Comparison of ENCODE assay signal across 22 cellular contexts in the genomic region with DNA sequence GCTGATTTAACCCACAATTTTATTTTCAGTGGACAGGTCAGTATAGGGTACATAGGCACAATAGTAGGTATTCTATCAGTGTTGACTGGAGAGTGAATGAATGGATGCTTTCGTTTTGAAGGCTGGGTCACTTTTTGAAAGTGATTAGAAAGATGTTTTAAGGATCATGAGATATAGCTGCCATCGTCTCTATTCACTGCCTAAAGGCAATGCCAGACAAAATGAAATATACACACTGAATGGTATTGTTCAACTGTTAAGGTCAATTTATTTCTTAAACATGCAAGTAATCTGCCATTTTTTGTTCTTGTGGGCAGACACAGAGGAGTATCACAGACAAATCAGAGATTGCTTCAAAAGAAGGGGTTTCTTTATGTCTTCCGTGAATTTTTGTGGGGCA.
"Had no signal": no experiment of that assay in that cellular context is flagged by ENCODE, and none has a peak within 500 bp of the region (broad histone marks: within the 10 kb centered on the region; RNA-seq: fewer than 3 reads in every experiment).

No MANE protein-coding gene starts in this region.

- H3K36me3 ChIP-seq: colonic mucosa, esophagus muscularis mucosa, esophagus squamous epithelium, gastrocnemius medialis, gastroesophageal sphincter, heart left ventricle, heart right ventricle had no signal

- H3K27me3 ChIP-seq: colonic mucosa, dorsolateral prefrontal cortex, esophagus muscularis mucosa, esophagus squamous epithelium, foreskin keratinocyte, gastrocnemius medialis, gastroesophageal sphincter, heart left ventricle, heart right ventricle had no signal

- H3K9me3 ChIP-seq: colonic mucosa, esophagus muscularis mucosa, esophagus squamous epithelium, gastrocnemius medialis, gastroesophageal sphincter, heart left ventricle, heart right ventricle had no signal

- H3K4me1 ChIP-seq: colonic mucosa, esophagus muscularis mucosa, esophagus squamous epithelium, foreskin keratinocyte, gastrocnemius medialis, gastroesophageal sphincter, heart left ventricle, heart right ventricle had no signal

- DNase-seq: colonic mucosa; cortex of kidney; dermis blood vessel endothelial cell; dorsolateral prefrontal cortex; effector CD4-positive, alpha-beta T cell; effector CD8-positive, alpha-beta T cell; effector memory CD4-positive, alpha-beta T cell; effector memory CD8-positive, alpha-beta T cell; endodermal cell; erythroblast; esophagus squamous epithelium; foreskin fibroblast; foreskin keratinocyte; gastrocnemius medialis; glutamatergic neuron; head of caudate nucleus; heart left ventricle; heart right ventricle had no signal

- H3K27ac ChIP-seq: colonic mucosa, coronary artery, dorsolateral prefrontal cortex, epithelial cell of prostate, esophagus muscularis mucosa, esophagus squamous epithelium, foreskin keratinocyte, gastrocnemius medialis, gastroesophageal sphincter, heart left ventricle, heart right ventricle had no signal

- H3K4me3 ChIP-seq: colonic mucosa, coronary artery, dorsolateral prefrontal cortex, esophagus muscularis mucosa, esophagus squamous epithelium, gastrocnemius medialis, gastroesophageal sphincter, heart left ventricle, heart right ventricle had no signal
